ENCODE assay signal across 1 cellular context in the genomic region with DNA sequence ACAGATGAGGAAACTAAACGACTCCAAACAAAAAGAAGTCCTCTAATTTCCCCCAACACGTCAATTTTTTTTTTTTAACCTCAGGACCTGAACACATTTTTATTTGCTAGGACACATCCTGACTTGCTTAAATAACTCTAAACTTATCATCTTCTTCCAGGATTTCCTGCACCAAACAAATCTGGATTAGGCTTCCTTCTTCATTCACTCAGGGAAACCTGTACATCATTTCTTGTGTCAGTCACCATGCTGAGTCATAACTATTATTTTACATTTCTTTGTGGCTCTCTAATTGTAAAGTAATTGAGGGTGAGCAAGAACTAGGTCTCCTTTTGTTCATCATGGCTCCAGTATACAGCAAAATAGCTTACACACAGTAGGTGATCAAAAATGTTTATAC.
TF ChIP-seq lines count a peak whose summit lies in the region.

No MANE protein-coding gene starts in this region.

TF ChIP-seq in GM12878, 131 proteins besides CTCF, POLR2A, EP300 and RAD21 (continued from another document):
- TF ChIP-seq MYB (IDR thresholded peaks at IDR 0.05; ENCODE audit: borderline replicate concordance, low read depth, low read length) (no peak), IRF4 (IDR thresholded peaks at IDR 0.05; ENCODE audit: low read depth, low read length) (no peak)
